In genomic region chrX:48937065-48937907, GRCh38 we compare ENCODE assay signal across 8 cellular contexts. TPM values are rescaled to one million over a fixed set of nuclear protein-coding genes. Genes with fewer than 3 reads are reported as not detected.
DNase-seq lines count a peak whose midpoint lies in the region; ATAC-seq and TF ChIP-seq lines count a peak whose summit lies in the region.

No MANE protein-coding gene starts in this region.

- H3K4me1 Mint-ChIP-seq in endothelial cell (ENCODE audit: unreplicated experiment), result peaks cover 8% of the 10 kb centered on the region

- H3K36me3 Mint-ChIP-seq in endothelial cell (ENCODE audit: low read depth, unreplicated experiment), result peaks cover 19% of the 10 kb centered on the region

- peak overlapping the region in 1 of 2 donors; percentile 2 for H3K4me3 ChIP-seq in muscle layer of duodenum (ENCODE audit: low read depth in 1 of 2, low read length in 2 of 2)
- no peak overlapping the region for H3K4me3 ChIP-seq in testis

- no peaks in the 10 kb centered on the region for H3K9me3 Mint-ChIP-seq in endothelial cell (ENCODE audit: unreplicated experiment)

- H3K4me1 ChIP-seq in muscle layer of duodenum (ENCODE audit: control insufficient read depth in 1 of 2, insufficient read depth in 2 of 2, low read length in 2 of 2), result peaks cover 0 to 26% of the 10 kb centered on the region in 2 donors
- no peaks in the 10 kb centered on the region for H3K4me1 ChIP-seq in testis

- TF ChIP-seq POLR2A in GM19193 (IDR thresholded peaks at IDR 0.05; ENCODE audit: extremely low read depth, insufficient read depth, insufficient read length) (peak; percentile 59), testis (IDR thresholded peaks at IDR 0.05) (no peak)

- TF ChIP-seq CTCF in testis (IDR thresholded peaks at IDR 0.05) (no peak), endothelial cell (IDR thresholded peaks at IDR 0.05; ENCODE audit: unreplicated experiment) (no peak)

- peaks cover 2% of the 10 kb centered on the region for H3K27me3 Mint-ChIP-seq in endothelial cell (ENCODE audit: unreplicated experiment)

- H3K9me3 ChIP-seq in muscle layer of duodenum (ENCODE audit: control insufficient read depth in 1 of 2, low read length in 2 of 2) (no peaks in the 10 kb centered on the region), testis (no peaks in the 10 kb centered on the region)

- DNase-seq in T-helper 9 cell (peak; percentile 79), astrocyte of the hippocampus (ENCODE audit: low read depth, low spot score) (peak; percentile 67), testis (peak; percentile 32), SW 1271 (lab: John Stamatoyannopoulos, UW) (no peak), endothelial cell (ENCODE audit: low spot score) (no peak)

- H3K27ac ChIP-seq in muscle layer of duodenum (ENCODE audit: low read length) (peak overlapping the region; percentile 86), testis (no peak overlapping the region)

- H3K4me3 Mint-ChIP-seq in endothelial cell (ENCODE audit: unreplicated experiment), result no peak overlapping the region

- WGBS in testis, 2 donors, result 48 to 56% methylated on average over 2 to 5 of the region's 9 CpGs

- H3K36me3 ChIP-seq in muscle layer of duodenum (ENCODE audit: control insufficient read depth in 1 of 2, insufficient read depth in 2 of 2, low read length in 2 of 2) (peaks cover 10 to 15% of the 10 kb centered on the region in 2 donors), testis (ENCODE audit: low read depth, missing control alignments) (no peaks in the 10 kb centered on the region)

- no peaks in the 10 kb centered on the region for H3K27me3 ChIP-seq in muscle layer of duodenum (ENCODE audit: low read depth, low read length)
- no peaks in the 10 kb centered on the region for H3K27me3 ChIP-seq in testis

- H3K27ac Mint-ChIP-seq in endothelial cell (ENCODE audit: unreplicated experiment), result no peak overlapping the region

- peak; percentile 55 for ATAC-seq in HG03159 (IDR thresholded peaks at IDR 0.05; ENCODE audit: unreplicated experiment)

- intact Hi-C loops in testis (cut with DNase I; ENCODE audit: low total_unique reads), result no loop called here

RNA-seq across cellular contexts. Expression of gene PIM2, which starts 18.5 kb away (rescaled TPM):
- total RNA-seq in testis (10 to 100 TPM; 21.5 to 23.0 TPM), endothelial cell (ENCODE audit: unreplicated experiment) (7.0 TPM)
- polyA plus RNA-seq in testis (ENCODE audit: insufficient read depth, low read depth, low replicate concordance), result 20.6 TPM

RNA-seq across cellular contexts. Expression of gene OTUD5, which starts 20.1 kb away (rescaled TPM):
- total RNA-seq in testis (10 to 100 TPM; 74.3 to 77.1 TPM), endothelial cell (ENCODE audit: unreplicated experiment) (48.8 TPM)
- polyA plus RNA-seq in testis (ENCODE audit: insufficient read depth, low read depth, low replicate concordance), result 36.2 TPM

RNA-seq across cellular contexts. Expression of gene SLC35A2, which starts 25.8 kb away (rescaled TPM):
- total RNA-seq in testis (10 to 100 TPM; 15.9 to 21.6 TPM), endothelial cell (ENCODE audit: unreplicated experiment) (27.2 TPM)
- 18.6 TPM for polyA plus RNA-seq in testis (ENCODE audit: insufficient read depth, low read depth, low replicate concordance)

RNA-seq across cellular contexts. Expression of gene KCND1, which starts 34.4 kb away (rescaled TPM):
- 1 to 10 TPM; 2.4 to 3.3 TPM for total RNA-seq in testis
- polyA plus RNA-seq in testis (ENCODE audit: insufficient read depth, low read depth, low replicate concordance), result 2.3 TPM
- 6.0 TPM for total RNA-seq in endothelial cell (ENCODE audit: unreplicated experiment)

RNA-seq across cellular contexts. Expression of gene PQBP1, which starts 39.6 kb away (rescaled TPM):
- total RNA-seq in testis (10 to 100 TPM; 39.3 to 43.7 TPM), endothelial cell (ENCODE audit: unreplicated experiment) (80.1 TPM)
- polyA plus RNA-seq in testis (ENCODE audit: insufficient read depth, low read depth, low replicate concordance), result 37.8 TPM

Comparison
In these comparisons a context has a peak if more than half of its experiments do, and no peak if none do; other contexts are left out.
1. DNase-seq: peak in T-helper 9 cell (single experiment), astrocyte of the hippocampus (single experiment) and testis (single experiment); none in SW 1271 (0 of 2) and endothelial cell (single experiment).